Comparison of ENCODE assay signal across 11 cellular contexts in the genomic region with DNA sequence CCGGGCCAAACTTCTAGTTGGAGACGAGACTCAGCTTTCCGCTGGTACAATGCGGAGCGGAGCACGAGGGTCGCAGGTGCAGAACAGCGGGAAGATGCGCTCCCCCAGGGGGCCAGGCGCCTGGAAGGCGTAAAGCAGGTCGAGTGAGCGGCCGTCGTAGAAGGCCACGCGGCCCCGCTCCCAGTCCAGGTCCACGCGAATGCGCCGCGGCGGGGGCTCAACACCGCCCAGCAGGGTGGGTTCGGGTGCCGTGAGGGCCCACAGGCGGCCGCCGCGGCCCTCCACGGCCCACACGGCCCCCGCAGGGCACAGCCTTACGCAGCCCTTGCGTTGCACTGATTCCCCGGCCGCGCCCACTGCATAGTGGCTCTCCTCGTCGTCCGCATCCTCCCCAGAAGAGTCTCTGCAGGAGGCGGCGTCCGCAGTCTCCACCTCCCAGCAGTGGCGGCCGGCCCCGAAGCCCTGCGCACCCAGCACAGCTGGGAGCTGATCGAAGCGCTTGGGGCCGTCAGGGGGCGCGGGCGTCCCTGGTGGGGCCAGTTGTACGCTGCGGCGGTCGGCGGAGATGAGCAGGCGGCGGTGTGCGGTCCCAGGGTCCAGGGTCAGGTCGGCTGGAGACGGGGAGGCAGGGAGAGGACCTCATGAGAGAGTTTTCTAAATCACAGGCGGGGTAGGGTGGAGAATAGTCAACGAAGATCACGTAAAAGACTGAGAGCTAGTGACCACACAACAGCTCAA. TPM values are rescaled to one million over a fixed set of nuclear protein-coding genes. Genes with fewer than 3 reads are reported as not detected.
DNase-seq lines count a peak whose midpoint lies in the region; ATAC-seq and TF ChIP-seq lines count a peak whose summit lies in the region.
"Had no signal": no experiment of that assay in that cellular context is flagged by ENCODE, and none has a peak within 500 bp of the region (broad histone marks: within the 10 kb centered on the region; RNA-seq: fewer than 3 reads in every experiment).

No MANE protein-coding gene starts in this region.

- no peak overlapping the region for H3K4me3 Mint-ChIP-seq in activated naive CD8-positive, alpha-beta T cell treated with anti-CD3 and anti-CD28 coated beads, Interleukin-2, amount 50 U/mL, for 24 hours
- H3K4me3 Mint-ChIP-seq in osteocyte (ENCODE audit: unreplicated experiment): peak overlapping the region; percentile 31

- intact Hi-C loops in left cardiac atrium (cut with DNase I): no loop called here

- peaks cover 47% of the 10 kb centered on the region for H3K4me1 Mint-ChIP-seq in activated naive CD8-positive, alpha-beta T cell treated with anti-CD3 and anti-CD28 coated beads, Interleukin-2, amount 50 U/mL, for 24 hours
- H3K4me1 Mint-ChIP-seq in osteocyte (ENCODE audit: unreplicated experiment): peaks cover 48% of the 10 kb centered on the region

- no peak for ATAC-seq in activated naive CD8-positive, alpha-beta T cell treated with anti-CD3 and anti-CD28 coated beads, Interleukin-2, amount 50 U/mL, for 24 hours
- ATAC-seq in left cardiac atrium: no peak

- DNase-seq in GM03348 (ENCODE audit: low spot score): peak; percentile 50
- DNase-seq in activated naive CD8-positive, alpha-beta T cell treated with anti-CD3 and anti-CD28 coated beads, Interleukin-2, amount 50 U/mL, for 24 hours: peak; percentile 25
- peak; percentile 44 for DNase-seq in left cardiac atrium
- no peak for DNase-seq in osteocyte (ENCODE audit: extremely low spot score, unreplicated experiment)
- DNase-seq in stimulated activated CD4-positive, alpha-beta T cell treated with anti-CD3 and anti-CD28 coated beads, Interleukin-1b, Interleukin-23, amount 100 ng/mL, for 48 hours: no peak
- no peak for DNase-seq in NOMO-1 (lab: John Stamatoyannopoulos, UW; ENCODE audit: unreplicated experiment in 2 of 2)
- no peak for DNase-seq in NCI-H1694 (lab: John Stamatoyannopoulos, UW)
- DNase-seq: DMS53, NCI-H2029 treated with DMSO at 0.1 percent for 48 hours, occipital lobe, RPMI8226 had no signal

- peaks cover 55% of the 10 kb centered on the region for H3K27me3 Mint-ChIP-seq in activated naive CD8-positive, alpha-beta T cell treated with anti-CD3 and anti-CD28 coated beads, Interleukin-2, amount 50 U/mL, for 24 hours
- peaks cover 59% of the 10 kb centered on the region for H3K27me3 Mint-ChIP-seq in osteocyte (ENCODE audit: unreplicated experiment)

- H3K9me3 Mint-ChIP-seq in activated naive CD8-positive, alpha-beta T cell treated with anti-CD3 and anti-CD28 coated beads, Interleukin-2, amount 50 U/mL, for 24 hours: no peaks in the 10 kb centered on the region
- no peaks in the 10 kb centered on the region for H3K9me3 Mint-ChIP-seq in osteocyte (ENCODE audit: unreplicated experiment)

- H3K27ac Mint-ChIP-seq in activated naive CD8-positive, alpha-beta T cell treated with anti-CD3 and anti-CD28 coated beads, Interleukin-2, amount 50 U/mL, for 24 hours: no peak overlapping the region
- H3K27ac Mint-ChIP-seq in osteocyte (ENCODE audit: unreplicated experiment): no peak overlapping the region

- no peak for TF ChIP-seq CTCF in osteocyte (IDR thresholded peaks at IDR 0.05)

- H3K36me3 Mint-ChIP-seq in activated naive CD8-positive, alpha-beta T cell treated with anti-CD3 and anti-CD28 coated beads, Interleukin-2, amount 50 U/mL, for 24 hours (ENCODE audit: low read depth): peaks cover 26% of the 10 kb centered on the region
- peaks cover 32% of the 10 kb centered on the region for H3K36me3 Mint-ChIP-seq in osteocyte (ENCODE audit: unreplicated experiment)

RNA-seq across cellular contexts. Expression of a gene that starts 4.3 kb away (rescaled TPM):
- total RNA-seq in left cardiac atrium: 10 to 100 TPM; 43.7 to 48.1 TPM
- total RNA-seq in osteocyte: 46.8 and 52.9 TPM in 2 replicates

RNA-seq across cellular contexts. Expression of a gene that starts 4.3 kb away (rescaled TPM):
- total RNA-seq in left cardiac atrium (not detected), osteocyte (not detected in 2 replicates)
- total RNA-seq: occipital lobe had no signal

RNA-seq across cellular contexts. Expression of a gene that starts 10.2 kb away (rescaled TPM):
- total RNA-seq in left cardiac atrium (10 to 100 TPM; 14.7 to 16.6 TPM), osteocyte (20.1 and 20.4 TPM in 2 replicates)

RNA-seq across cellular contexts. Expression of a gene that starts 41.6 kb away (rescaled TPM):
- total RNA-seq in left cardiac atrium (not detected), osteocyte (not detected in 2 replicates)
- total RNA-seq: occipital lobe had no signal

Comparison
In these comparisons a context has a peak if more than half of its experiments do, and no peak if none do; other contexts are left out.
1. DNase-seq: peak in GM03348 (single experiment), activated naive CD8-positive, alpha-beta T cell treated with anti-CD3 and anti-CD28 coated beads, Interleukin-2, amount 50 U/mL, for 24 hours (single experiment) and left cardiac atrium (single experiment); none in osteocyte (single experiment), stimulated activated CD4-positive, alpha-beta T cell treated with anti-CD3 and anti-CD28 coated beads, Interleukin-1b, Interleukin-23, amount 100 ng/mL, for 48 hours (single experiment), NOMO-1 (0 of 2) and NCI-H1694 (single experiment).